1 cellular context compared by ENCODE assay signal in genomic region chr2:176638167-176639015, GRCh38.
TF ChIP-seq lines count a peak whose summit lies in the region.

No MANE protein-coding gene starts in this region.

TF ChIP-seq in HEK293, 187 proteins besides CTCF, POLR2A, EP300 and RAD21 (continued from another document and continues in another):
- TF ChIP-seq HIC1 (tag by site-specific recombination; IDR thresholded peaks at IDR 0.05) = no peak
- TF ChIP-seq ZNF510 (tag by site-specific recombination; IDR thresholded peaks at IDR 0.05; ENCODE audit: insufficient replicate concordance) = no peak
- no peak for TF ChIP-seq YY2 (tag by site-specific recombination; IDR thresholded peaks at IDR 0.05)
- TF ChIP-seq ZBTB11 (tag by site-specific recombination; conservative IDR thresholded peaks at IDR 0.05; ENCODE audit: low read depth) = no peak
- no peak for TF ChIP-seq SP7 (tag by site-specific recombination; IDR thresholded peaks at IDR 0.05)
- peak; percentile 55; the same call in 1 of the 2 replicates for TF ChIP-seq ZEB2 (tag by site-specific recombination; IDR thresholded peaks at IDR 0.05)
- no peak for TF ChIP-seq TRIM28 (IDR thresholded peaks at IDR 0.05; ENCODE audit: borderline replicate concordance, low read length)
- peak; percentile 76 for TF ChIP-seq PRDM6 (tag by site-specific recombination; IDR thresholded peaks at IDR 0.05)
- TF ChIP-seq ZFP37 (tag by site-specific recombination; IDR thresholded peaks at IDR 0.05) = no peak
- no peak for TF ChIP-seq ZNF292 (tag by site-specific recombination; IDR thresholded peaks at IDR 0.05; ENCODE audit: borderline replicate concordance, low read depth)
- no peak for TF ChIP-seq HOXA7 (CRISPR knock-in tag; IDR thresholded peaks at IDR 0.05; ENCODE audit: borderline replicate concordance)
- TF ChIP-seq ZNF223 (tag by site-specific recombination; IDR thresholded peaks at IDR 0.05) = no peak
- TF ChIP-seq ZNF169 (tag by site-specific recombination; IDR thresholded peaks at IDR 0.05) = no peak
- TF ChIP-seq ZBTB7A (tag by site-specific recombination; IDR thresholded peaks at IDR 0.05; ENCODE audit: low read depth) = no peak
- TF ChIP-seq ZNF140 (tag by site-specific recombination; IDR thresholded peaks at IDR 0.05) = no peak
- TF ChIP-seq REPIN1 (tag by site-specific recombination; IDR thresholded peaks at IDR 0.05; ENCODE audit: low read depth) = no peak
- no peak for TF ChIP-seq ZNF354C (tag by site-specific recombination; IDR thresholded peaks at IDR 0.05; ENCODE audit: borderline replicate concordance, low read depth)
- TF ChIP-seq KLF16 (tag by site-specific recombination; IDR thresholded peaks at IDR 0.05) = no peak
- TF ChIP-seq ZIC2 (tag by site-specific recombination; IDR thresholded peaks at IDR 0.05) = no peak
- TF ChIP-seq ZNF670 (tag by site-specific recombination; IDR thresholded peaks at IDR 0.05; ENCODE audit: low read depth) = no peak
- TF ChIP-seq ZNF341 (tag by site-specific recombination; IDR thresholded peaks at IDR 0.05; ENCODE audit: low read depth) = no peak
- no peak for TF ChIP-seq ZSCAN23 (tag by site-specific recombination; IDR thresholded peaks at IDR 0.05)
- TF ChIP-seq ZNF701 (tag by site-specific recombination; IDR thresholded peaks at IDR 0.05) = no peak
- no peak for TF ChIP-seq ZNF148 (tag by site-specific recombination; IDR thresholded peaks at IDR 0.05; ENCODE audit: borderline replicate concordance)
- TF ChIP-seq ZNF776 (tag by site-specific recombination; IDR thresholded peaks at IDR 0.05; ENCODE audit: borderline replicate concordance) = no peak
- no peak for TF ChIP-seq ZNF10 (tag by site-specific recombination; IDR thresholded peaks at IDR 0.05)
- no peak for TF ChIP-seq KLF17 (tag by site-specific recombination; IDR thresholded peaks at IDR 0.05)
- peak; percentile 75 for TF ChIP-seq ZNF692 (tag by site-specific recombination; IDR thresholded peaks at IDR 0.05)
- TF ChIP-seq PATZ1 (tag by site-specific recombination; IDR thresholded peaks at IDR 0.05) = no peak
- no peak for TF ChIP-seq SETDB1 (IDR thresholded peaks at IDR 0.05; ENCODE audit: insufficient read length, low read length)
- no peak for TF ChIP-seq ZNF16 (tag by site-specific recombination; IDR thresholded peaks at IDR 0.05; ENCODE audit: low read depth)
- TF ChIP-seq ZNF449 (tag by site-specific recombination; IDR thresholded peaks at IDR 0.05) = no peak; the same call in 1 of the 2 replicates
- no peak for TF ChIP-seq HOXD13 (CRISPR knock-in tag; IDR thresholded peaks at IDR 0.05; ENCODE audit: borderline replicate concordance)
- TF ChIP-seq ZNF311 (tag by site-specific recombination; IDR thresholded peaks at IDR 0.05; ENCODE audit: borderline replicate concordance) = no peak
- TF ChIP-seq ZSCAN16 (tag by site-specific recombination; IDR thresholded peaks at IDR 0.05) = no peak
- no peak for TF ChIP-seq ZNF211 (tag by site-specific recombination; IDR thresholded peaks at IDR 0.05; ENCODE audit: low read depth)
- TF ChIP-seq ZNF639 (tag by site-specific recombination; IDR thresholded peaks at IDR 0.05) = no peak
- no peak for TF ChIP-seq ZSCAN30 (tag by site-specific recombination; IDR thresholded peaks at IDR 0.05)
- TF ChIP-seq ZNF658 (tag by site-specific recombination; IDR thresholded peaks at IDR 0.05) = no peak
- no peak for TF ChIP-seq GLIS2 (tag by site-specific recombination; IDR thresholded peaks at IDR 0.05)
- TF ChIP-seq ZBTB8A (tag by site-specific recombination; IDR thresholded peaks at IDR 0.05) = peak; percentile 90
- TF ChIP-seq ZNF704 (tag by site-specific recombination; IDR thresholded peaks at IDR 0.05) = no peak
- TF ChIP-seq ZNF2 (tag by site-specific recombination; IDR thresholded peaks at IDR 0.05) = no peak
- TF ChIP-seq ZNF530 (tag by site-specific recombination; IDR thresholded peaks at IDR 0.05; ENCODE audit: low read depth) = no peak
- TF ChIP-seq ZNF146 (tag by site-specific recombination; IDR thresholded peaks at IDR 0.05) = no peak
- no peak for TF ChIP-seq ZNF433 (tag by site-specific recombination; IDR thresholded peaks at IDR 0.05; ENCODE audit: low read depth)
